Comparison of ENCODE assay signal across 9 cellular contexts in genomic region chr4:67229148-67229547, GRCh38.
"Had no signal": no experiment of that assay in that cellular context is flagged by ENCODE, and none has a peak within 500 bp of the region (broad histone marks: within the 10 kb centered on the region; RNA-seq: fewer than 3 reads in every experiment).

No MANE protein-coding gene starts in this region.

- H3K27ac ChIP-seq: GM23248 had no signal

- H3K4me1 ChIP-seq: HAP-1 had no signal

- H3K4me3 ChIP-seq: GM23248, GM23338, HAP-1 had no signal

- H3K9me3 ChIP-seq: HAP-1 had no signal

- H3K9ac ChIP-seq: GM23248 had no signal

- H2AFZ ChIP-seq: GM23248, GM23338 had no signal

- DNase-seq: GM23248, GOT3, H7, H9, HCEC 1CT, HFFc6 had no signal

- H3K36me3 ChIP-seq: HAP-1 had no signal

- ATAC-seq: GM23338, HCT116 had no signal

- H3K4me2 ChIP-seq: GM23338 had no signal
